ENCODE assay signal across 1 cellular context in the genomic region with DNA sequence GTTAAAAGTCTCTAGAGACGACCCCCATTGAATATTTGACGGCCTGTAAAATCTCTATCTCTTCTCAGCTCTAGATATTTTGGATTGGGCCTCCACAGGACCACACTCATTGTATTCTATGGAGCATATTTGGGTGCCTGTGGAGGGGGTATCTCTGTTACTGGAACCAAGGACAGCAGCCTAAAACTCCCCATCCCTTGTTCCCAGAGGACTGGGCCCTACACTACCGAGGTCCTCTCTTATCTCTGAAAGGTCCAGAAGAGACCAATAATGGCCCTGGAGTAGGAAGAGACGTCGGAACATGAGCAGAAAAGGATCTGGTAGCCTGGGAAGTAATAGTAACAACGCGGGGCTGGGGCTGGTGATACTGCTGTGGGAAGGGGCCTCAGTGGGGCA.
A peak's percentile ranks its signal among the peaks of the same experiment; 100 is the strongest.
TF ChIP-seq lines count a peak whose summit lies in the region.

No MANE protein-coding gene starts in this region.

TF ChIP-seq in GM12878, 131 proteins besides CTCF, POLR2A, EP300 and RAD21:
- TF ChIP-seq WRNIP1 (IDR thresholded peaks at IDR 0.05; ENCODE audit: borderline replicate concordance, low read depth, low read length) (no peak), RCOR1 (conservative IDR thresholded peaks at IDR 0.05; ENCODE audit: low read depth, low read length) (0 out of 2 replicates have a peak, but pooled peaks have one; percentile 13), CEBPB (IDR thresholded peaks at IDR 0.05; ENCODE audit: borderline replicate concordance in 1 of 2, low read depth in 2 of 2, low read length in 2 of 2) (no peak), JUNB (IDR thresholded peaks at IDR 0.05) (no peak), KLF5 (IDR thresholded peaks at IDR 0.05; ENCODE audit: partially characterized antibody) (no peak)
- TF ChIP-seq, protein P1, sequence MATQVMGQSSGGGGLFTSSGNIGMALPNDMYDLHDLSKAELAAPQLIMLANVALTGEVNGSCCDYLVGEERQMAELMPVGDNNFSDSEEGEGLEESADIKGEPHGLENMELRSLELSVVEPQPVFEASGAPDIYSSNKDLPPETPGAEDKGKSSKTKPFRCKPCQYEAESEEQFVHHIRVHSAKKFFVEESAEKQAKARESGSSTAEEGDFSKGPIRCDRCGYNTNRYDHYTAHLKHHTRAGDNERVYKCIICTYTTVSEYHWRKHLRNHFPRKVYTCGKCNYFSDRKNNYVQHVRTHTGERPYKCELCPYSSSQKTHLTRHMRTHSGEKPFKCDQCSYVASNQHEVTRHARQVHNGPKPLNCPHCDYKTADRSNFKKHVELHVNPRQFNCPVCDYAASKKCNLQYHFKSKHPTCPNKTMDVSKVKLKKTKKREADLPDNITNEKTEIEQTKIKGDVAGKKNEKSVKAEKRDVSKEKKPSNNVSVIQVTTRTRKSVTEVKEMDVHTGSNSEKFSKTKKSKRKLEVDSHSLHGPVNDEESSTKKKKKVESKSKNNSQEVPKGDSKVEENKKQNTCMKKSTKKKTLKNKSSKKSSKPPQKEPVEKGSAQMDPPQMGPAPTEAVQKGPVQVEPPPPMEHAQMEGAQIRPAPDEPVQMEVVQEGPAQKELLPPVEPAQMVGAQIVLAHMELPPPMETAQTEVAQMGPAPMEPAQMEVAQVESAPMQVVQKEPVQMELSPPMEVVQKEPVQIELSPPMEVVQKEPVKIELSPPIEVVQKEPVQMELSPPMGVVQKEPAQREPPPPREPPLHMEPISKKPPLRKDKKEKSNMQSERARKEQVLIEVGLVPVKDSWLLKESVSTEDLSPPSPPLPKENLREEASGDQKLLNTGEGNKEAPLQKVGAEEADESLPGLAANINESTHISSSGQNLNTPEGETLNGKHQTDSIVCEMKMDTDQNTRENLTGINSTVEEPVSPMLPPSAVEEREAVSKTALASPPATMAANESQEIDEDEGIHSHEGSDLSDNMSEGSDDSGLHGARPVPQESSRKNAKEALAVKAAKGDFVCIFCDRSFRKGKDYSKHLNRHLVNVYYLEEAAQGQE (IDR thresholded peaks at IDR 0.05; ENCODE audit: low read depth, low read length), result peak; percentile 68; the same call in 1 of the 2 replicates
- TF ChIP-seq, protein P2, sequence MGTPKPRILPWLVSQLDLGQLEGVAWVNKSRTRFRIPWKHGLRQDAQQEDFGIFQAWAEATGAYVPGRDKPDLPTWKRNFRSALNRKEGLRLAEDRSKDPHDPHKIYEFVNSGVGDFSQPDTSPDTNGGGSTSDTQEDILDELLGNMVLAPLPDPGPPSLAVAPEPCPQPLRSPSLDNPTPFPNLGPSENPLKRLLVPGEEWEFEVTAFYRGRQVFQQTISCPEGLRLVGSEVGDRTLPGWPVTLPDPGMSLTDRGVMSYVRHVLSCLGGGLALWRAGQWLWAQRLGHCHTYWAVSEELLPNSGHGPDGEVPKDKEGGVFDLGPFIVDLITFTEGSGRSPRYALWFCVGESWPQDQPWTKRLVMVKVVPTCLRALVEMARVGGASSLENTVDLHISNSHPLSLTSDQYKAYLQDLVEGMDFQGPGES (IDR thresholded peaks at IDR 0.05), result no peak
